14 cellular contexts compared by ENCODE assay signal in the genomic region with DNA sequence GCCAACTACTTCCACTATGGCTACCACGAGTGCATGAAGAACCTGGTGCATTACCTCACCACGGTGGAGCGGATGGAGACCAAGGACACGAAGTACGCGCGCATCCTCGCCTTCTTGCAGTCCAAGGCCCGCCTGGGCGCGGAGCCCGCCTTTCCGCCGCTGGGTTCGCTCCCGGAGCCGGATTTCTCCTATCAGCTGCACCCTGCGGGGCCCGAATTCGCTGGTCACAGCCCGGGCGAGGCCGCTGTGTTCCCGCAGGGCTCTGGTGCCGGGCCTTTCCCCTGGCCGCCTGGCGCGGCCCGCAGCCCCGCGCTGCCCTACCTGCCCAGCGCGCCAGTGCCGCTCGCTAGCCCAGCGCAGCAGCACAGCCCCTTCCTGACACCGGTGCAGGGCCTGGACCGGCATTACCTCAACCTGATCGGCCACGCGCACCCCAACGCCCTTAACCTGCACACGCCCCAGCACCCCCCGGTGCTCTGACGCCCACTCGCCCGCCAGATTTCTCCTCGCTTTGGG. TPM values are rescaled to one million over a fixed set of nuclear protein-coding genes. Genes with fewer than 3 reads are reported as not detected.
DNase-seq lines count a peak whose midpoint lies in the region; ATAC-seq and TF ChIP-seq lines count a peak whose summit lies in the region.
"Had no signal": no experiment of that assay in that cellular context is flagged by ENCODE, and none has a peak within 500 bp of the region (broad histone marks: within the 10 kb centered on the region; RNA-seq: fewer than 3 reads in every experiment).

No MANE protein-coding gene starts in this region.

- TF ChIP-seq CTCF in heart left ventricle (IDR thresholded peaks at IDR 0.05) (no peak), upper lobe of right lung (IDR thresholded peaks at IDR 0.05) (no peak), RWPE1 (conservative IDR thresholded peaks at IDR 0.05; ENCODE audit: low read depth) (no peak)

- 1 to 2% (median 1%) methylated on average over 15 to 48 of the region's 48 CpGs for WGBS in heart left ventricle, 4 donors

- DNase-seq in heart left ventricle (no peak), Right ventricle myocardium superior (no peak), amniotic epithelial cell (ENCODE audit: low read depth) (peak; percentile 14), upper lobe of right lung (no peak), RWPE1 (ENCODE audit: low spot score) (no peak), kidney glomerular epithelial cell (lab: John Stamatoyannopoulos, UW) (no peak)
- DNase-seq: activated CD4-positive, CD25-positive, alpha-beta regulatory T cell; midbrain; stimulated activated naive CD4-positive, alpha-beta T cell treated with Interleukin-2 at 50 U/mL for 16 hours had no signal

- ATAC-seq in heart left ventricle = peak in 1 of 4 donors; percentile 36
- no peak for ATAC-seq in Right ventricle myocardium superior (ENCODE audit: poor library complexity)
- ATAC-seq in upper lobe of right lung = peak; percentile 2
- no peak for ATAC-seq in HG03460 (IDR thresholded peaks at IDR 0.05; ENCODE audit: unreplicated experiment)

- no peak overlapping the region for H3K27ac ChIP-seq in heart left ventricle
- no peak overlapping the region for H3K27ac ChIP-seq in iPS-20b (ENCODE audit: low read length)
- H3K27ac ChIP-seq in upper lobe of right lung = no peak overlapping the region
- H3K27ac ChIP-seq in RWPE1 = no peak overlapping the region

- H3K4me1 ChIP-seq in heart left ventricle (peaks cover 0 to 58% (median 21%) of the 10 kb centered on the region in 12 donors), iPS-20b (ENCODE audit: insufficient read depth, low read length) (peaks cover 19% of the 10 kb centered on the region; the same call in 1 of the 2 replicates), upper lobe of right lung (peaks cover 7% of the 10 kb centered on the region)

- H3K36me3 ChIP-seq in heart left ventricle (no peaks in the 10 kb centered on the region), iPS-20b (ENCODE audit: insufficient read depth, low read depth, low read length) (no peaks in the 10 kb centered on the region), upper lobe of right lung (no peaks in the 10 kb centered on the region)

- no peaks in the 10 kb centered on the region for H3K9me3 ChIP-seq in heart left ventricle
- H3K9me3 ChIP-seq in iPS-20b (ENCODE audit: insufficient read depth, low read depth, low read length) = no peaks in the 10 kb centered on the region; the same call in 1 of the 2 replicates
- no peaks in the 10 kb centered on the region for H3K9me3 ChIP-seq in upper lobe of right lung

- intact Hi-C loops in heart left ventricle (cut with DNase I) (no loop called here), Right ventricle myocardium superior (cut with DNase I) (no loop called here), upper lobe of right lung (cut with DNase I) (no loop called here)

- TF ChIP-seq POLR2A in heart left ventricle (IDR thresholded peaks at IDR 0.05) = no peak

- H3K4me3 ChIP-seq in heart left ventricle = peak overlapping the region in 10 of 12 donors; percentile 3 to 34 (median 16)
- H3K4me3 ChIP-seq in iPS-20b (ENCODE audit: low read length) = peak overlapping the region; percentile 56
- no peak overlapping the region for H3K4me3 ChIP-seq in upper lobe of right lung

- H3K9ac ChIP-seq in iPS-20b (ENCODE audit: low read depth, low read length) = no peak overlapping the region

- CTCF ChIA-PET in RWPE1 (lab: Yijun Ruan, JAX) = no interaction called here

- H3K27me3 ChIP-seq in heart left ventricle = peaks cover 45 to 98% (median 78%) of the 10 kb centered on the region in 9 donors
- H3K27me3 ChIP-seq in iPS-20b (ENCODE audit: insufficient read depth, low read length) = peaks cover 100% of the 10 kb centered on the region
- peaks cover 91% of the 10 kb centered on the region for H3K27me3 ChIP-seq in upper lobe of right lung

- POLR2A ChIA-PET in RWPE1 (lab: Yijun Ruan, JAX; ENCODE audit: low non-redundant PET) = no interaction called here

RNA-seq across cellular contexts. Expression of a gene that starts 2.1 kb away (rescaled TPM):
- not detected for total RNA-seq in heart left ventricle
- polyA plus RNA-seq in heart left ventricle = not detected
- total RNA-seq in Right ventricle myocardium superior = not detected
- total RNA-seq in upper lobe of right lung = 0.49 TPM
- total RNA-seq: activated naive CD4-positive, alpha-beta T cell treated with anti-CD3 and anti-CD28 coated beads, Interleukin-2, amount 50 U/mL, for 72 hours; endothelial cell of umbilical vein had no signal
- polyA plus RNA-seq: BJ, endothelial cell of umbilical vein had no signal
